In the genomic region with DNA sequence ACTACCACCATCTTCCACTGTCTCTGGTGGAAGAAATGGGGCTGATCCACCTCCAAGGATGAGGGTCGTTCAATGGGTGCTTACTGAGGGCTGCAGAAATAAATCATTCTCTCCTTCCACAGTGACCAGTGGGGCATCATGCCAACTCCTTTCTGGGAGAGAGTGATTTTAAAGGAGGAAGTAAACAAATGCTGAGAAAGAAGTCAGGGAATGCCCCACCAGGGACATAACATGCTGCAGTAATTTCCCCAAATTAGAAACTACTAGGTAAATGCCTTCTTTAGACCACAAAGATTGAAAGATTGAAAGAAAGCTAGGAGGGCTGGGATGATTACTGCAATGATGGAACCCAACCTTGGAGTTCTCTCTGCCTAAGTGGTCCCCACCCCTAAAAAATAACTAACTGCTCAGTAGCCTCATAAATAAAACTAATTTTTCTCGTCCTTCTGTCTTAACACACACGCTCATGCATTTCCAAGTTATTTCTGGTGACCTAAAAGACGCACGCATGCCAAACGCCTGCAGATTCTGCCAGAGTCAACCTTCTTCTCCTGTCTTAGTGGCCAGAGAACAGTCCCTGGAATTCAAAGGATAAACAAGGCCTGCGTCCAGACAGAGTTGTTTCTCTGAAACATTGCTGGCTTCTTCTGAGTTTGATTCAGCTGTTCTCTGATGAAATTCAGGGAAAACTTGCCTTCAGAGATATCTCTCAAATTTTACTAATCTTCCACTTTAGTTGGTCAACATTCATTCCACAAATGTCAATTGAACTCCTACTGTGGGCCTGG, we compare ENCODE assay signal across 12 cellular contexts.
DNase-seq lines count a peak whose midpoint lies in the region; ATAC-seq and TF ChIP-seq lines count a peak whose summit lies in the region.
"Had no signal": no experiment of that assay in that cellular context is flagged by ENCODE, and none has a peak within 500 bp of the region (broad histone marks: within the 10 kb centered on the region; RNA-seq: fewer than 3 reads in every experiment).

No MANE protein-coding gene starts in this region.

- H3K79me2 ChIP-seq in SK-N-SH (ENCODE audit: insufficient read depth), result no peaks in the 10 kb centered on the region

- intact Hi-C loops in breast epithelium (cut with DNase I; ENCODE audit: low total_unique reads), result no loop called here

- TF ChIP-seq RAD21 in SK-N-SH (IDR thresholded peaks at IDR 0.05; ENCODE audit: low read length), result no peak

- no peak overlapping the region for H3K9ac ChIP-seq in SK-N-SH

- H3K27me3 ChIP-seq in breast epithelium (no peaks in the 10 kb centered on the region), suprapubic skin (no peaks in the 10 kb centered on the region), SK-N-SH (ENCODE audit: insufficient read depth) (no peaks in the 10 kb centered on the region)
- H3K27me3 ChIP-seq: cardiac muscle cell had no signal

- peaks cover 3 to 28% of the 10 kb centered on the region in 2 donors for H3K4me1 ChIP-seq in breast epithelium
- H3K4me1 ChIP-seq in suprapubic skin, result peaks cover 29% of the 10 kb centered on the region
- peaks cover 0 to 17% of the 10 kb centered on the region in 2 experiments; a peak in 2 of 4 replicates for H3K4me1 ChIP-seq in SK-N-SH (ENCODE audit: control insufficient read depth in 1 of 2, insufficient read depth in 2 of 2, low read depth in 1 of 2, low read length in 1 of 2)

- H3K9me3 ChIP-seq in breast epithelium (no peaks in the 10 kb centered on the region), suprapubic skin (no peaks in the 10 kb centered on the region), SK-N-SH (no peaks in the 10 kb centered on the region)

- no peak for ATAC-seq in HG02763 (IDR thresholded peaks at IDR 0.05; ENCODE audit: unreplicated experiment)
- no peak for ATAC-seq in GM19023 (IDR thresholded peaks at IDR 0.05; ENCODE audit: unreplicated experiment)
- no peak for ATAC-seq in activated T-cell treated with anti-CD3 and anti-CD28 coated beads, Interleukin-2, amount 50 U/mL, for 72 hours (replicated peaks in 1 of 2)

- H3K4me3 Mint-ChIP-seq in HFFc6, result peak overlapping the region; percentile 75
- H3K4me3 Mint-ChIP-seq in activated T-cell treated with anti-CD3 and anti-CD28 coated beads, Interleukin-2, amount 50 U/mL, for 72 hours, result no peak overlapping the region
- H3K4me3 Mint-ChIP-seq: activated CD4-positive, alpha-beta memory T cell treated with anti-CD3 and anti-CD28 coated beads, Interleukin-2, amount 10 ng/mL, durations not matched to agents 7 days and 5 days had no signal

- peak; percentile 80 for DNase-seq in HFFc6
- peak in 1 of 2 donors; percentile 50 for DNase-seq in breast epithelium (ENCODE audit: low spot score in 2 of 2)
- DNase-seq in left kidney (ENCODE audit: low read depth, low spot score), result peak; percentile 22
- peak; percentile 84 to 86 for DNase-seq in suprapubic skin (ENCODE audit: low spot score in 2 of 2)
- DNase-seq in activated T-cell treated with anti-CD3 and anti-CD28 coated beads, Interleukin-2, amount 50 U/mL, for 72 hours, result no peak
- no peak for DNase-seq in SK-N-SH
- DNase-seq: activated CD4-positive, alpha-beta memory T cell treated with anti-CD3 and anti-CD28 coated beads, Interleukin-2, amount 10 ng/mL, durations not matched to agents 7 days and 5 days; NCI-H1048; SHP77 had no signal

- no peak overlapping the region for H2AFZ ChIP-seq in SK-N-SH (ENCODE audit: low read depth)

- H3K27ac Mint-ChIP-seq in HFFc6, result peak overlapping the region; percentile 92
- no peak overlapping the region for H3K27ac Mint-ChIP-seq in activated T-cell treated with anti-CD3 and anti-CD28 coated beads, Interleukin-2, amount 50 U/mL, for 72 hours
- H3K27ac Mint-ChIP-seq: activated CD4-positive, alpha-beta memory T cell treated with anti-CD3 and anti-CD28 coated beads, Interleukin-2, amount 10 ng/mL, durations not matched to agents 7 days and 5 days had no signal

- WGBS in suprapubic skin, result 54% methylated on average over 7 of the region's 7 CpGs
- 97% methylated on average over 7 of the region's 7 CpGs for WGBS in SK-N-SH (ENCODE audit: low lambda C conversion rate)

- no peaks in the 10 kb centered on the region for H3K9me3 Mint-ChIP-seq in HFFc6
- peaks cover 0 to 2% of the 10 kb centered on the region in 2 donors for H3K9me3 Mint-ChIP-seq in activated T-cell treated with anti-CD3 and anti-CD28 coated beads, Interleukin-2, amount 50 U/mL, for 72 hours
- H3K9me3 Mint-ChIP-seq: activated CD4-positive, alpha-beta memory T cell treated with anti-CD3 and anti-CD28 coated beads, Interleukin-2, amount 10 ng/mL, durations not matched to agents 7 days and 5 days had no signal

- H3F3A ChIP-seq in SK-N-SH (replicated peaks; ENCODE audit: insufficient read depth), result peaks cover 4% of the 10 kb centered on the region

- no peaks in the 10 kb centered on the region for H4K20me1 ChIP-seq in SK-N-SH (ENCODE audit: insufficient read depth)

- no peaks in the 10 kb centered on the region for H3K36me3 Mint-ChIP-seq in HFFc6 (ENCODE audit: low read depth)
- peaks cover 0 to 3% of the 10 kb centered on the region in 2 donors for H3K36me3 Mint-ChIP-seq in activated T-cell treated with anti-CD3 and anti-CD28 coated beads, Interleukin-2, amount 50 U/mL, for 72 hours (ENCODE audit: insufficient read depth in 2 of 2)

- H3K36me3 ChIP-seq in breast epithelium (no peaks in the 10 kb centered on the region), suprapubic skin (no peaks in the 10 kb centered on the region), SK-N-SH (replicated peaks in 1 of 2; ENCODE audit: control insufficient read depth in 1 of 2, insufficient read depth in 2 of 2, low read length in 1 of 2) (peaks cover 0 to 22% of the 10 kb centered on the region in 2 experiments)
- H3K36me3 ChIP-seq: cardiac muscle cell had no signal

- POLR2A ChIA-PET in SK-N-SH (lab: Yijun Ruan, JAX), result no interaction called here

- TF ChIP-seq EP300 in suprapubic skin (IDR thresholded peaks at IDR 0.05) (no peak), SK-N-SH (IDR thresholded peaks at IDR 0.05; ENCODE audit: borderline replicate concordance in 1 of 2, low read depth in 1 of 2, low read length in 1 of 2) (no peak)

- CTCF ChIA-PET in SK-N-SH (lab: Yijun Ruan, JAX), result no interaction called here

- H3K4me3 ChIP-seq in breast epithelium (no peak overlapping the region), suprapubic skin (no peak overlapping the region), SK-N-SH (ENCODE audit: low read depth in 2 of 2, low read length in 1 of 2) (no peak overlapping the region)
- H3K4me3 ChIP-seq: cardiac muscle cell had no signal

- TF ChIP-seq CTCF in HFFc6 (IDR thresholded peaks at IDR 0.05) (no peak), breast epithelium (IDR thresholded peaks at IDR 0.05) (no peak), suprapubic skin (IDR thresholded peaks at IDR 0.05) (no peak), SK-N-SH (IDR thresholded peaks at IDR 0.05) (no peak)

- no peak overlapping the region for H3K4me2 ChIP-seq in SK-N-SH

- H3K4me1 Mint-ChIP-seq in HFFc6 (ENCODE audit: low read depth), result peaks cover 52% of the 10 kb centered on the region
- peaks cover 15% of the 10 kb centered on the region for H3K4me1 Mint-ChIP-seq in activated T-cell treated with anti-CD3 and anti-CD28 coated beads, Interleukin-2, amount 50 U/mL, for 72 hours (ENCODE audit: low read depth)
- H3K4me1 Mint-ChIP-seq: activated CD4-positive, alpha-beta memory T cell treated with anti-CD3 and anti-CD28 coated beads, Interleukin-2, amount 10 ng/mL, durations not matched to agents 7 days and 5 days had no signal

- H3K27ac ChIP-seq in breast epithelium (peak overlapping the region; percentile 52 to 53), suprapubic skin (no peak overlapping the region), SK-N-SH (ENCODE audit: low read depth in 2 of 2, low read length in 1 of 2) (no peak overlapping the region)
- H3K27ac ChIP-seq: cardiac muscle cell had no signal

- TF ChIP-seq POLR2A in breast epithelium (IDR thresholded peaks at IDR 0.05), result no peak
- no peak for TF ChIP-seq POLR2A in suprapubic skin (IDR thresholded peaks at IDR 0.05)

- peaks cover 1% of the 10 kb centered on the region for H3K27me3 Mint-ChIP-seq in HFFc6 (ENCODE audit: insufficient read depth)
- H3K27me3 Mint-ChIP-seq in activated T-cell treated with anti-CD3 and anti-CD28 coated beads, Interleukin-2, amount 50 U/mL, for 72 hours (ENCODE audit: low read depth), result no peaks in the 10 kb centered on the region
- H3K27me3 Mint-ChIP-seq: activated CD4-positive, alpha-beta memory T cell treated with anti-CD3 and anti-CD28 coated beads, Interleukin-2, amount 10 ng/mL, durations not matched to agents 7 days and 5 days had no signal

- no peaks in the 10 kb centered on the region for H3K9me2 ChIP-seq in SK-N-SH

TF ChIP-seq in SK-N-SH, 30 proteins besides CTCF, POLR2A, EP300 and RAD21:
- no peak for TF ChIP-seq SIN3A (IDR thresholded peaks at IDR 0.05; ENCODE audit: borderline replicate concordance, low read depth, low read length)
- no peak for TF ChIP-seq POLR2AphosphoS5 (IDR thresholded peaks at IDR 0.05; ENCODE audit: low read depth, low read length)

Comparison
In these comparisons a context has a peak if more than half of its experiments do, and no peak if none do; other contexts are left out.
1. DNase-seq: peak in HFFc6 (single experiment), left kidney (single experiment) and suprapubic skin (2 of 2); none in activated T-cell treated with anti-CD3 and anti-CD28 coated beads, Interleukin-2, amount 50 U/mL, for 72 hours (0 of 2) and SK-N-SH (single experiment).
2. H3K27ac ChIP-seq: peak in breast epithelium (2 of 2); none in suprapubic skin (single experiment) and SK-N-SH (0 of 2).